ENCODE assay signal across 12 cellular contexts in genomic region chr14:73717247-73717646, GRCh38. TPM values are rescaled to one million over a fixed set of nuclear protein-coding genes. Genes with fewer than 3 reads are reported as not detected.
A peak's percentile ranks its signal among the peaks of the same experiment; 100 is the strongest.
DNase-seq lines count a peak whose midpoint lies in the region; ATAC-seq and TF ChIP-seq lines count a peak whose summit lies in the region.
"Had no signal": no experiment of that assay in that cellular context is flagged by ENCODE, and none has a peak within 500 bp of the region (broad histone marks: within the 10 kb centered on the region; RNA-seq: fewer than 3 reads in every experiment).

No MANE protein-coding gene starts in this region.

- no peak overlapping the region for H2AFZ ChIP-seq in mesenchymal stem cell (ENCODE audit: low read depth, low read length)

- no peak overlapping the region for H3K4me3 Mint-ChIP-seq in activated naive CD4-positive, alpha-beta T cell treated with anti-CD3 and anti-CD28 coated beads, Interleukin-2, amount 10 ng/mL, durations not matched to agents 7 days and 5 days
- H3K4me3 Mint-ChIP-seq in activated T-helper 1 cell treated with anti-CD3 and anti-CD28 coated beads, Interleukin-12 subunit alpha, Interleukin-12 subunit beta, Interleukin-2, Interleukin-4 antibody, amounts not matched to agents 30 ng/mL and 10 ng/mL and 1 ng/mL, durations not matched to agents 14 hours and 24 hours and 36 hours = no peak overlapping the region

- H3K4me3 ChIP-seq in mesenchymal stem cell (ENCODE audit: insufficient read depth in 1 of 2, low read depth in 1 of 2, low read length in 2 of 2) (no peak overlapping the region), tibial artery (peak overlapping the region; percentile 45 to 46)
- H3K4me3 ChIP-seq: ovary had no signal

- H3K27me3 ChIP-seq in mesenchymal stem cell (ENCODE audit: control insufficient read depth in 1 of 2, insufficient read depth in 1 of 2, low read length in 2 of 2) (no peaks in the 10 kb centered on the region), tibial artery (no peaks in the 10 kb centered on the region)
- H3K27me3 ChIP-seq: ovary had no signal

- H2BK120ac ChIP-seq in mesenchymal stem cell (ENCODE audit: low read depth, low read length) = no peak overlapping the region

- H2BK15ac ChIP-seq in mesenchymal stem cell (ENCODE audit: low read depth, poor library complexity, severe bottlenecking) = no peak overlapping the region

- no peak overlapping the region for H2BK5ac ChIP-seq in mesenchymal stem cell (ENCODE audit: low read depth, low read length, poor library complexity, severe bottlenecking)

- H3K4me2 ChIP-seq in mesenchymal stem cell (ENCODE audit: low read length, poor library complexity, severe bottlenecking) = no peak overlapping the region

- no peak overlapping the region for H3K27ac ChIP-seq in mesenchymal stem cell (ENCODE audit: low read length, poor library complexity, severe bottlenecking)
- H3K27ac ChIP-seq in tibial artery = peak overlapping the region; percentile 73 to 97

- no peaks in the 10 kb centered on the region for H3K9me3 Mint-ChIP-seq in activated naive CD4-positive, alpha-beta T cell treated with anti-CD3 and anti-CD28 coated beads, Interleukin-2, amount 10 ng/mL, durations not matched to agents 7 days and 5 days
- no peaks in the 10 kb centered on the region for H3K9me3 Mint-ChIP-seq in activated naive CD4-positive, alpha-beta T cell treated with anti-CD3 and anti-CD28 coated beads, Interleukin-2, amount 50 U/mL, for 72 hours
- H3K9me3 Mint-ChIP-seq in activated T-helper 1 cell treated with anti-CD3 and anti-CD28 coated beads, Interleukin-12 subunit alpha, Interleukin-12 subunit beta, Interleukin-2, Interleukin-4 antibody, amounts not matched to agents 30 ng/mL and 10 ng/mL and 1 ng/mL, durations not matched to agents 14 hours and 24 hours and 36 hours = no peaks in the 10 kb centered on the region

- no peak for TF ChIP-seq CTCF in tibial artery (IDR thresholded peaks at IDR 0.05)

- H3K9me3 ChIP-seq in mesenchymal stem cell (ENCODE audit: control insufficient read depth, low read length) (no peaks in the 10 kb centered on the region), tibial artery (no peaks in the 10 kb centered on the region)
- H3K9me3 ChIP-seq: ovary had no signal

- H3K4ac ChIP-seq in mesenchymal stem cell (ENCODE audit: low read depth in 1 of 2, low read length in 2 of 2) = no peak overlapping the region

- no peak for ATAC-seq in activated naive CD4-positive, alpha-beta T cell treated with anti-CD3 and anti-CD28 coated beads, Interleukin-2, amount 50 U/mL, for 72 hours
- no peak for ATAC-seq in GM18517 (IDR thresholded peaks at IDR 0.05; ENCODE audit: unreplicated experiment)
- ATAC-seq: activated CD4-positive, CD25-positive, alpha-beta regulatory T cell treated with anti-CD3 and anti-CD28 coated beads, Interleukin-2, amount 50 U/mL, for 24 hours had no signal

- H3K4me1 ChIP-seq in mesenchymal stem cell (ENCODE audit: control insufficient read depth, insufficient read depth, low read depth, low read length) (peaks cover 23% of the 10 kb centered on the region), tibial artery (peaks cover 0 to 31% (median 25%) of the 10 kb centered on the region in 4 donors)

- no peak overlapping the region for H2AK5ac ChIP-seq in mesenchymal stem cell (ENCODE audit: low read length, severe bottlenecking)

- no peak overlapping the region for H2BK12ac ChIP-seq in mesenchymal stem cell (ENCODE audit: low read length in 2 of 2)

- H3K27me3 Mint-ChIP-seq in activated naive CD4-positive, alpha-beta T cell treated with anti-CD3 and anti-CD28 coated beads, Interleukin-2, amount 10 ng/mL, durations not matched to agents 7 days and 5 days = no peaks in the 10 kb centered on the region
- no peaks in the 10 kb centered on the region for H3K27me3 Mint-ChIP-seq in activated T-helper 1 cell treated with anti-CD3 and anti-CD28 coated beads, Interleukin-12 subunit alpha, Interleukin-12 subunit beta, Interleukin-2, Interleukin-4 antibody, amounts not matched to agents 30 ng/mL and 10 ng/mL and 1 ng/mL, durations not matched to agents 14 hours and 24 hours and 36 hours (ENCODE audit: insufficient read depth)

- no peak for DNase-seq in activated naive CD4-positive, alpha-beta T cell treated with anti-CD3 and anti-CD28 coated beads, Interleukin-2, amount 10 ng/mL, durations not matched to agents 7 days and 5 days
- DNase-seq in activated naive CD4-positive, alpha-beta T cell treated with anti-CD3 and anti-CD28 coated beads, Interleukin-2, amount 50 U/mL, for 72 hours (ENCODE audit: low spot score in 2 of 2) = no peak
- DNase-seq in astrocyte of the hippocampus (ENCODE audit: low read depth, low spot score) = peak; percentile 53
- DNase-seq in mesenchymal stem cell = no peak
- no peak for DNase-seq in tibial artery
- DNase-seq in activated T-helper 1 cell treated with anti-CD3 and anti-CD28 coated beads, Interleukin-12 subunit alpha, Interleukin-12 subunit beta, Interleukin-2, Interleukin-4 antibody, amounts not matched to agents 30 ng/mL and 10 ng/mL and 1 ng/mL, durations not matched to agents 14 hours and 24 hours and 36 hours (ENCODE audit: low spot score) = no peak
- DNase-seq in middle frontal gyrus (ENCODE audit: extremely low spot score, low spot score) = no peak
- DNase-seq: activated gamma-delta T cell treated with Interleukin-2 at 50 U/mL for 16 hours, Right ventricle myocardium superior had no signal

- no peak overlapping the region for H4K91ac ChIP-seq in mesenchymal stem cell (ENCODE audit: low read length)

- peaks cover 25% of the 10 kb centered on the region for H3K79me1 ChIP-seq in mesenchymal stem cell (replicated peaks; ENCODE audit: low read length, poor library complexity, severe bottlenecking)

- H3K27ac Mint-ChIP-seq in activated naive CD4-positive, alpha-beta T cell treated with anti-CD3 and anti-CD28 coated beads, Interleukin-2, amount 10 ng/mL, durations not matched to agents 7 days and 5 days = peak overlapping the region; percentile 22
- peak overlapping the region in 1 of 2 donors; percentile 59 for H3K27ac Mint-ChIP-seq in activated naive CD4-positive, alpha-beta T cell treated with anti-CD3 and anti-CD28 coated beads, Interleukin-2, amount 50 U/mL, for 72 hours
- H3K27ac Mint-ChIP-seq in activated T-helper 1 cell treated with anti-CD3 and anti-CD28 coated beads, Interleukin-12 subunit alpha, Interleukin-12 subunit beta, Interleukin-2, Interleukin-4 antibody, amounts not matched to agents 30 ng/mL and 10 ng/mL and 1 ng/mL, durations not matched to agents 14 hours and 24 hours and 36 hours = no peak overlapping the region

- H3K23ac ChIP-seq in mesenchymal stem cell (ENCODE audit: low read length in 2 of 2) = no peak overlapping the region

- CTCF ChIA-PET in activated naive CD4-positive, alpha-beta T cell treated with anti-CD3 and anti-CD28 coated beads, Interleukin-2, amount 10 ng/mL, durations not matched to agents 7 days and 5 days (lab: Charles Lee) = interaction anchor here (0.6 to 3.5 kb wide), 3 partner anchors 11 to 565 kb away, joined by 3 to 23 read pairs (median 3); no protein-coding TSS in a partner anchor

- no peak overlapping the region for H3K18ac ChIP-seq in mesenchymal stem cell (ENCODE audit: low read depth in 1 of 2, low read length in 2 of 2)

- intact Hi-C loops in tibial artery (cut with DNase I; ENCODE audit: low total_unique reads) = loop anchor here (5.0 kb wide), 1 partner anchor 170 kb away; the partner anchor contains the start of gene ZNF410
- intact Hi-C loops in activated T-helper 1 cell treated with anti-CD3 and anti-CD28 coated beads, Interleukin-12 subunit alpha, Interleukin-12 subunit beta, Interleukin-2, Interleukin-4 antibody, amounts not matched to agents 30 ng/mL and 10 ng/mL and 1 ng/mL, durations not matched to agents 14 hours and 24 hours and 36 hours (cut with micrococcal nuclease) = no loop called here

- peaks cover 47 to 62% of the 10 kb centered on the region in 2 experiments for H3K36me3 ChIP-seq in mesenchymal stem cell (ENCODE audit: control insufficient read depth in 1 of 2, insufficient read depth in 2 of 2, low read depth in 1 of 2, low read length in 2 of 2)
- peaks cover 18 to 58% (median 40%) of the 10 kb centered on the region in 3 donors for H3K36me3 ChIP-seq in tibial artery
- H3K36me3 ChIP-seq: ovary had no signal

- 89% methylated on average over 1 of the region's 2 CpGs for WGBS in mesenchymal stem cell

- peak overlapping the region; percentile 29 for H3K9ac ChIP-seq in mesenchymal stem cell (ENCODE audit: low read length)

- peaks cover 47% of the 10 kb centered on the region for H3K36me3 Mint-ChIP-seq in activated naive CD4-positive, alpha-beta T cell treated with anti-CD3 and anti-CD28 coated beads, Interleukin-2, amount 10 ng/mL, durations not matched to agents 7 days and 5 days
- peaks cover 16 to 41% of the 10 kb centered on the region in 2 donors for H3K36me3 Mint-ChIP-seq in activated naive CD4-positive, alpha-beta T cell treated with anti-CD3 and anti-CD28 coated beads, Interleukin-2, amount 50 U/mL, for 72 hours
- H3K36me3 Mint-ChIP-seq in activated T-helper 1 cell treated with anti-CD3 and anti-CD28 coated beads, Interleukin-12 subunit alpha, Interleukin-12 subunit beta, Interleukin-2, Interleukin-4 antibody, amounts not matched to agents 30 ng/mL and 10 ng/mL and 1 ng/mL, durations not matched to agents 14 hours and 24 hours and 36 hours (ENCODE audit: low read depth) = peaks cover 38% of the 10 kb centered on the region

- peaks cover 24% of the 10 kb centered on the region for H3K4me1 Mint-ChIP-seq in activated naive CD4-positive, alpha-beta T cell treated with anti-CD3 and anti-CD28 coated beads, Interleukin-2, amount 10 ng/mL, durations not matched to agents 7 days and 5 days
- peaks cover 20% of the 10 kb centered on the region for H3K4me1 Mint-ChIP-seq in activated T-helper 1 cell treated with anti-CD3 and anti-CD28 coated beads, Interleukin-12 subunit alpha, Interleukin-12 subunit beta, Interleukin-2, Interleukin-4 antibody, amounts not matched to agents 30 ng/mL and 10 ng/mL and 1 ng/mL, durations not matched to agents 14 hours and 24 hours and 36 hours (ENCODE audit: low read depth)

- H4K8ac ChIP-seq in mesenchymal stem cell (ENCODE audit: low read length) = no peak overlapping the region

- no peak overlapping the region for H3K14ac ChIP-seq in mesenchymal stem cell (ENCODE audit: low read length in 2 of 2)

RNA-seq across cellular contexts. Expression of gene PNMA1, which starts 3.1 kb away (rescaled TPM):
- 10 to 100 TPM; 26.7 to 29.2 TPM for total RNA-seq in activated naive CD4-positive, alpha-beta T cell treated with anti-CD3 and anti-CD28 coated beads, Interleukin-2, amount 50 U/mL, for 72 hours
- polyA plus RNA-seq in mesenchymal stem cell (2013, experiment 1 of 2) = 53.1 TPM
- polyA plus RNA-seq in mesenchymal stem cell (2013, experiment 2 of 2) = 53.5 TPM
- 29.7 and 30.6 TPM in 2 replicates for total RNA-seq in activated T-helper 1 cell treated with anti-CD3 and anti-CD28 coated beads, Interleukin-12 subunit alpha, Interleukin-12 subunit beta, Interleukin-2, Interleukin-4 antibody, amounts not matched to agents 30 ng/mL and 10 ng/mL and 1 ng/mL, durations not matched to agents 14 hours and 24 hours and 36 hours

Comparison
In these comparisons a context has a peak if more than half of its experiments do, and no peak if none do; other contexts are left out.
1. H3K4me3 ChIP-seq: peak in tibial artery (2 of 2); none in mesenchymal stem cell (0 of 2).